Comparison of ENCODE assay signal across 8 cellular contexts in the genomic region with DNA sequence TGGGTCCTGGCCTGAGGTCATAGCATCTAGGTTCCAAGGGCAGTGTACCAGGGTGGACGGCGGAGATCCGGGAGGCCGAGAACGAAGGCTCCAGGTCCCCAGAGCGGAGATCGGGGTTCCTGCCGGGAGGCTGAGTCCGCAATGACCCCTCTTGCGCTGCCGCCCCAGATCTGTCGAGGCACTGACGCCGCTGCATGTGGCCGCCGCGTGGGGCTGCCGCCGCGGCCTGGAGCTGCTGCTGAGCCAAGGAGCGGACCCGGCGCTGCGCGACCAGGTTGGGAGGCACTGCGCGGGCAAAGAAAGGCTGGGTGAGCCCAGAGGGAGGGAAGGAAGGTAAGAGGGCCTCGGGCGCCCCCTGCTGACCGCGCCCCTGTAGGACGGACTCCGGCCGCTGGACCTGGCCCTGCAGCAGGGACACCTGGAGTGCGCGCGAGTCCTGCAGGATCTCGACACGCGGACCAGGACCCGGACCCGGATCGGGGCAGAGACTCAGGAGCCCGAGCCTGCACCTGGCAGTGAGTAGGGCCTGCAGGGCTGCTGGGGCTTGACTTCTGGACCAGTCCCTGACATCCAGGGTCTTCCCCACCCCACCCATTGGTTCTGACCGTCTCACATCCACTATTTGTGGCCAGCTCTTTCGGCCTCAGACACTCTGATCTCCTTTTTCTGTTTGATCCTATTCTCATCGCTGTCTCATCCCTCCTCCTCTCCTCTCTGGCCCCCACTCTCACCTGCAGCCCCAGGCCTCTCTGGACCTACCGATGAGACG. TPM values are rescaled to one million over a fixed set of nuclear protein-coding genes. Genes with fewer than 3 reads are reported as not detected.
A peak's percentile ranks its signal among the peaks of the same experiment; 100 is the strongest.
DNase-seq lines count a peak whose midpoint lies in the region; ATAC-seq and TF ChIP-seq lines count a peak whose summit lies in the region.

No MANE protein-coding gene starts in this region.

- TF ChIP-seq CTCF in GM10266 (IDR thresholded peaks at IDR 0.05; ENCODE audit: control insufficient read depth, insufficient read depth, low read depth, missing control alignments) (peak; percentile 99), choroid plexus epithelial cell (conservative IDR thresholded peaks at IDR 0.05; ENCODE audit: low read depth, low read length) (peak; percentile 85), liver (IDR thresholded peaks at IDR 0.05; ENCODE audit: low read depth, low read length, missing input control) (peak; percentile 91)

- H3K4me1 ChIP-seq in liver (ENCODE audit: control insufficient read depth in 4 of 4, insufficient read depth in 4 of 4, low read length in 3 of 4) = peaks cover 3 to 19% (median 9%) of the 10 kb centered on the region in 4 donors

- H3K4me3 ChIP-seq in choroid plexus epithelial cell (ENCODE audit: low read depth, low read length) (peak overlapping the region; percentile 45), liver (ENCODE audit: low read depth in 1 of 3, low read length in 3 of 3) (peak overlapping the region in 1 of 3 donors; percentile 36)

- peak; percentile 62 for ATAC-seq in HG03066 (IDR thresholded peaks at IDR 0.05; ENCODE audit: low read depth, unreplicated experiment)
- no peak for ATAC-seq in GM18520 (IDR thresholded peaks at IDR 0.05; ENCODE audit: unreplicated experiment)

- no peaks in the 10 kb centered on the region for H3K27me3 ChIP-seq in liver (ENCODE audit: control insufficient read depth in 4 of 4, insufficient read depth in 4 of 4, low read length in 3 of 4)

- 9% methylated on average over 49 of the region's 49 CpGs for WGBS in liver

- H3K9me3 ChIP-seq in liver (ENCODE audit: control insufficient read depth in 4 of 4, low read length in 3 of 4) = no peaks in the 10 kb centered on the region

- DNase-seq in GM10266 (ENCODE audit: extremely low spot score) (peak; percentile 89), NCI-H446 (lab: John Stamatoyannopoulos, UW) (peak; percentile 68 to 88), choroid plexus epithelial cell (ENCODE audit: low read depth) (peak; percentile 75)
- peak; percentile 70 for DNase-seq in activated CD4-positive, alpha-beta T cell treated with anti-CD3 and anti-CD28 coated beads for 1 hour
- peak; percentile 79 to 82 for DNase-seq in stimulated activated CD4-positive, alpha-beta T cell treated with anti-CD3 and anti-CD28 coated beads, Interleukin-2, amount 100 ng/mL, for 48 hours

- no peak overlapping the region for H3K27ac ChIP-seq in liver (ENCODE audit: low read depth in 1 of 2, low read length in 2 of 2)

- peaks cover 0 to 1% (median under 1%) of the 10 kb centered on the region in 4 donors for H3K36me3 ChIP-seq in liver (ENCODE audit: control insufficient read depth in 4 of 4, insufficient read depth in 3 of 4, low read depth in 1 of 4, low read length in 3 of 4)

- TF ChIP-seq RAD21 in liver (IDR thresholded peaks at IDR 0.05) = peak; percentile 91 to 97

- H3K9ac ChIP-seq in liver (ENCODE audit: low read depth in 1 of 2, low read length in 2 of 2) = no peak overlapping the region

TF ChIP-seq in liver, 16 proteins besides CTCF, POLR2A, EP300 and RAD21:
- TF ChIP-seq NR2F2 (IDR thresholded peaks at IDR 0.05) (no peak), HNF4G (IDR thresholded peaks at IDR 0.05) (no peak), EGR1 (IDR thresholded peaks at IDR 0.05; ENCODE audit: low read depth in 2 of 2) (no peak), FOXA1 (IDR thresholded peaks at IDR 0.05) (no peak), RXRA (IDR thresholded peaks at IDR 0.05) (no peak)
- TF ChIP-seq, protein P1, sequence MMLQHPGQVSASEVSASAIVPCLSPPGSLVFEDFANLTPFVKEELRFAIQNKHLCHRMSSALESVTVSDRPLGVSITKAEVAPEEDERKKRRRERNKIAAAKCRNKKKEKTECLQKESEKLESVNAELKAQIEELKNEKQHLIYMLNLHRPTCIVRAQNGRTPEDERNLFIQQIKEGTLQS (IDR thresholded peaks at IDR 0.05) = no peak
- TF ChIP-seq, protein P2, sequence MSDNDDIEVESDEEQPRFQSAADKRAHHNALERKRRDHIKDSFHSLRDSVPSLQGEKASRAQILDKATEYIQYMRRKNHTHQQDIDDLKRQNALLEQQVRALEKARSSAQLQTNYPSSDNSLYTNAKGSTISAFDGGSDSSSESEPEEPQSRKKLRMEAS (IDR thresholded peaks at IDR 0.05) = no peak
- TF ChIP-seq, protein P3, sequence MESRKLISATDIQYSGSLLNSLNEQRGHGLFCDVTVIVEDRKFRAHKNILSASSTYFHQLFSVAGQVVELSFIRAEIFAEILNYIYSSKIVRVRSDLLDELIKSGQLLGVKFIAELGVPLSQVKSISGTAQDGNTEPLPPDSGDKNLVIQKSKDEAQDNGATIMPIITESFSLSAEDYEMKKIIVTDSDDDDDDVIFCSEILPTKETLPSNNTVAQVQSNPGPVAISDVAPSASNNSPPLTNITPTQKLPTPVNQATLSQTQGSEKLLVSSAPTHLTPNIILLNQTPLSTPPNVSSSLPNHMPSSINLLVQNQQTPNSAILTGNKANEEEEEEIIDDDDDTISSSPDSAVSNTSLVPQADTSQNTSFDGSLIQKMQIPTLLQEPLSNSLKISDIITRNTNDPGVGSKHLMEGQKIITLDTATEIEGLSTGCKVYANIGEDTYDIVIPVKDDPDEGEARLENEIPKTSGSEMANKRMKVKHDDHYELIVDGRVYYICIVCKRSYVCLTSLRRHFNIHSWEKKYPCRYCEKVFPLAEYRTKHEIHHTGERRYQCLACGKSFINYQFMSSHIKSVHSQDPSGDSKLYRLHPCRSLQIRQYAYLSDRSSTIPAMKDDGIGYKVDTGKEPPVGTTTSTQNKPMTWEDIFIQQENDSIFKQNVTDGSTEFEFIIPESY (IDR thresholded peaks at IDR 0.05) = no peak

RNA-seq across cellular contexts. Expression of a gene that starts 1.0 kb away (rescaled TPM):
- total RNA-seq in liver = 10 to 100 TPM in 1 of 2 donors, under 1 TPM in 1; 0.42 to 43.2 TPM
- polyA plus RNA-seq in liver = under 1 TPM; 0.10 to 0.15 TPM

RNA-seq across cellular contexts. Expression of a gene that starts 15.4 kb away (rescaled TPM):
- 10 to 100 TPM; 29.3 to 47.0 TPM for total RNA-seq in liver
- 10 to 100 TPM; 31.3 to 35.7 TPM for polyA plus RNA-seq in liver

RNA-seq across cellular contexts. Expression of a gene that starts 18.1 kb away (rescaled TPM):
- 1 to 10 TPM; 2.1 to 2.6 TPM for total RNA-seq in liver
- 1 to 10 TPM; 1.2 to 1.6 TPM for polyA plus RNA-seq in liver

RNA-seq across cellular contexts. Expression of a gene that starts 20.6 kb away (rescaled TPM):
- 10 to 100 TPM in 1 of 2 donors, 1 to 10 TPM in 1; 6.3 to 26.9 TPM for total RNA-seq in liver
- polyA plus RNA-seq in liver = 10 to 100 TPM in 1 of 2 donors, 1 to 10 TPM in 1; 8.6 to 20.2 TPM

RNA-seq across cellular contexts. Expression of a gene that starts 23.0 kb away (rescaled TPM):
- total RNA-seq in liver = 100 to 1,000 TPM in 1 of 2 donors, 10 to 100 TPM in 1; 23.3 to 123 TPM
- 100 to 1,000 TPM; 158 to 301 TPM for polyA plus RNA-seq in liver
